1 cellular context compared by ENCODE assay signal in genomic region chr20:50446351-50447101, GRCh38.
TF ChIP-seq lines count a peak whose summit lies in the region.

No MANE protein-coding gene starts in this region.

TF ChIP-seq in HepG2, 621 proteins besides CTCF, POLR2A, EP300 and RAD21 (continued from another document and continues in another):
- TF ChIP-seq DZIP1 (CRISPR knock-in tag; IDR thresholded peaks at IDR 0.05) = no peak
- TF ChIP-seq POGK (CRISPR knock-in tag; conservative IDR thresholded peaks at IDR 0.05) = 0 out of 2 replicates have a peak, but pooled peaks have one; percentile 41
- peak; percentile 53 for TF ChIP-seq ERF (CRISPR knock-in tag; IDR thresholded peaks at IDR 0.05)
- TF ChIP-seq YEATS2 (CRISPR knock-in tag; IDR thresholded peaks at IDR 0.05; ENCODE audit: borderline replicate concordance) = peak; percentile 20; the same call in 1 of the 2 replicates
- TF ChIP-seq CENPX (CRISPR knock-in tag; IDR thresholded peaks at IDR 0.05) = no peak
- peak; percentile 14; the same call in 1 of the 2 replicates for TF ChIP-seq FOXA3 (CRISPR knock-in tag; IDR thresholded peaks at IDR 0.05)
- TF ChIP-seq ZFP36L2 (CRISPR knock-in tag; IDR thresholded peaks at IDR 0.05) = no peak
- TF ChIP-seq BHLHE40 (IDR thresholded peaks at IDR 0.05; ENCODE audit: low read length) = peak; percentile 60; the same call in 1 of the 2 replicates
- no peak for TF ChIP-seq CHD4 (IDR thresholded peaks at IDR 0.05; ENCODE audit: borderline replicate concordance, low read length)
- 0 out of 2 replicates have a peak, but pooled peaks have one; percentile 16 for TF ChIP-seq ZNF331 (CRISPR knock-in tag; IDR thresholded peaks at IDR 0.05)
- TF ChIP-seq SOX6 (IDR thresholded peaks at IDR 0.05) = no peak
- peak; percentile 64; the same call in 1 of the 2 replicates for TF ChIP-seq SOX6 (CRISPR knock-in tag; IDR thresholded peaks at IDR 0.05)
- no peak for TF ChIP-seq ZNF589 (CRISPR knock-in tag; conservative IDR thresholded peaks at IDR 0.05)
- TF ChIP-seq ZMYM3 (CRISPR knock-in tag; IDR thresholded peaks at IDR 0.05) = 0 out of 2 replicates have a peak, but pooled peaks have one; percentile 26
- TF ChIP-seq, protein P1, sequence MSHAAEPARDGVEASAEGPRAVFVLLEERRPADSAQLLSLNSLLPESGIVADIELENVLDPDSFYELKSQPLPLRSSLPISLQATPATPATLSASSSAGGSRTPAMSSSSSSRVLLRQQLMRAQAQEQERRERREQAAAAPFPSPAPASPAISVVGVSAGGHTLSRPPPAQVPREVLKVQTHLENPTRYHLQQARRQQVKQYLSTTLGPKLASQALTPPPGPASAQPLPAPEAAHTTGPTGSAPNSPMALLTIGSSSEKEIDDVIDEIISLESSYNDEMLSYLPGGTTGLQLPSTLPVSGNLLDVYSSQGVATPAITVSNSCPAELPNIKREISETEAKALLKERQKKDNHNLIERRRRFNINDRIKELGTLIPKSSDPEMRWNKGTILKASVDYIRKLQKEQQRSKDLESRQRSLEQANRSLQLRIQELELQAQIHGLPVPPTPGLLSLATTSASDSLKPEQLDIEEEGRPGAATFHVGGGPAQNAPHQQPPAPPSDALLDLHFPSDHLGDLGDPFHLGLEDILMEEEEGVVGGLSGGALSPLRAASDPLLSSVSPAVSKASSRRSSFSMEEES (CRISPR knock-in tag; IDR thresholded peaks at IDR 0.05) = peak; percentile 58; the same call in 1 of the 2 replicates
- no peak for TF ChIP-seq TRIM22 (IDR thresholded peaks at IDR 0.05)
- TF ChIP-seq, protein P2, sequence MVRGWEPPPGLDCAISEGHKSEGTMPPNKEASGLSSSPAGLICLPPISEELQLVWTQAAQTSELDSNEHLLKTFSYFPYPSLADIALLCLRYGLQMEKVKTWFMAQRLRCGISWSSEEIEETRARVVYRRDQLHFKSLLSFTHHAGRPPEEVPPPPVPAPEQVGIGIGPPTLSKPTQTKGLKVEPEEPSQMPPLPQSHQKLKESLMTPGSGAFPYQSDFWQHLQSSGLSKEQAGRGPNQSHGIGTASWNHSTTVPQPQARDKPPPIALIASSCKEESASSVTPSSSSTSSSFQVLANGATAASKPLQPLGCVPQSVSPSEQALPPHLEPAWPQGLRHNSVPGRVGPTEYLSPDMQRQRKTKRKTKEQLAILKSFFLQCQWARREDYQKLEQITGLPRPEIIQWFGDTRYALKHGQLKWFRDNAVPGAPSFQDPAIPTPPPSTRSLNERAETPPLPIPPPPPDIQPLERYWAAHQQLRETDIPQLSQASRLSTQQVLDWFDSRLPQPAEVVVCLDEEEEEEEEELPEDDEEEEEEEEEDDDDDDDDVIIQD (CRISPR knock-in tag; IDR thresholded peaks at IDR 0.05; ENCODE audit: low read depth) = no peak
- no peak for TF ChIP-seq FOXA1 (IDR thresholded peaks at IDR 0.05)
- peak; percentile 14; the same call in 1 of the 2 replicates for TF ChIP-seq FOXA1 (CRISPR knock-in tag; IDR thresholded peaks at IDR 0.05)
- TF ChIP-seq SALL1 (CRISPR knock-in tag; IDR thresholded peaks at IDR 0.05) = peak; percentile 35; the same call in 1 of the 2 replicates
- TF ChIP-seq CREB1 (IDR thresholded peaks at IDR 0.05) = peak; percentile 59
- TF ChIP-seq CREB1 (CRISPR knock-in tag; IDR thresholded peaks at IDR 0.05) = no peak
- no peak for TF ChIP-seq ZNF407 (CRISPR knock-in tag; IDR thresholded peaks at IDR 0.05; ENCODE audit: not compliant biosample characterization)
- TF ChIP-seq, protein P3, sequence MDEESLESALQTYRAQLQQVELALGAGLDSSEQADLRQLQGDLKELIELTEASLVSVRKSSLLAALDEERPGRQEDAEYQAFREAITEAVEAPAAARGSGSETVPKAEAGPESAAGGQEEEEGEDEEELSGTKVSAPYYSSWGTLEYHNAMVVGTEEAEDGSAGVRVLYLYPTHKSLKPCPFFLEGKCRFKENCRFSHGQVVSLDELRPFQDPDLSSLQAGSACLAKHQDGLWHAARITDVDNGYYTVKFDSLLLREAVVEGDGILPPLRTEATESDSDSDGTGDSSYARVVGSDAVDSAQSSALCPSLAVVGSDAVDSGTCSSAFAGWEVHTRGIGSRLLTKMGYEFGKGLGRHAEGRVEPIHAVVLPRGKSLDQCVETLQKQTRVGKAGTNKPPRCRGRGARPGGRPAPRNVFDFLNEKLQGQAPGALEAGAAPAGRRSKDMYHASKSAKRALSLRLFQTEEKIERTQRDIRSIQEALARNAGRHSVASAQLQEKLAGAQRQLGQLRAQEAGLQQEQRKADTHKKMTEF (CRISPR knock-in tag; IDR thresholded peaks at IDR 0.05) = 0 out of 2 replicates have a peak, but pooled peaks have one; percentile 32
- 0 out of 2 replicates have a peak, but pooled peaks have one; percentile 7 for TF ChIP-seq TGIF2 (CRISPR knock-in tag; IDR thresholded peaks at IDR 0.05)
- TF ChIP-seq NFIC (IDR thresholded peaks at IDR 0.05; ENCODE audit: low read length) = no peak
- 0 out of 2 replicates have a peak, but pooled peaks have one; percentile 13 for TF ChIP-seq ZNF205 (CRISPR knock-in tag; IDR thresholded peaks at IDR 0.05)
- TF ChIP-seq ZNF747 (CRISPR knock-in tag; IDR thresholded peaks at IDR 0.05; ENCODE audit: borderline replicate concordance) = no peak
- TF ChIP-seq STAT6 (CRISPR knock-in tag; IDR thresholded peaks at IDR 0.05; ENCODE audit: borderline replicate concordance) = no peak
- TF ChIP-seq ZNF790 (CRISPR knock-in tag; IDR thresholded peaks at IDR 0.05; ENCODE audit: borderline replicate concordance) = no peak
- no peak for TF ChIP-seq ZNF296 (CRISPR knock-in tag; conservative IDR thresholded peaks at IDR 0.05)
